8 cellular contexts compared by ENCODE assay signal in genomic region chr21:35528109-35529042, GRCh38.
DNase-seq lines count a peak whose midpoint lies in the region; ATAC-seq, FAIRE-seq and TF ChIP-seq lines count a peak whose summit lies in the region.

No MANE protein-coding gene starts in this region.

- ATAC-seq in GM21447 (IDR thresholded peaks at IDR 0.05; ENCODE audit: unreplicated experiment) (peak; percentile 47), HG02623 (IDR thresholded peaks at IDR 0.05; ENCODE audit: unreplicated experiment) (no peak)

- POLR2A ChIA-PET in AG04450 (lab: Yijun Ruan, JAX) = no interaction called here

- CTCF ChIA-PET in AG04450 (lab: Charles Lee) = no interaction called here

- H3K9me3 ChIP-seq in AG04450 (ENCODE audit: control insufficient read depth, insufficient read depth, low read length) (no peaks in the 10 kb centered on the region), mononuclear cell (ENCODE audit: low read depth, low read length) (no peaks in the 10 kb centered on the region)

- no peaks in the 10 kb centered on the region for H3K27me3 ChIP-seq in AG04450 (ENCODE audit: control insufficient read depth, insufficient read depth, low read length)
- H3K27me3 ChIP-seq in mononuclear cell (ENCODE audit: insufficient read depth, low read length) = no peaks in the 10 kb centered on the region

- peaks cover 51% of the 10 kb centered on the region for H3K4me1 ChIP-seq in mononuclear cell (ENCODE audit: insufficient read depth, low read length)

- FAIRE-seq in HTR-8/SVneo (lab: Jason Lieb, UNC) = no peak

- DNase-seq in AG04450 (ENCODE audit: low read depth, low spot score) (no peak), SKM-1 treated with dmso at 0.1 percent for 144 hours (lab: John Stamatoyannopoulos, UW; ENCODE audit: unreplicated experiment) (peak; percentile 48), amniotic epithelial cell (ENCODE audit: low read depth) (peak; percentile 59), stromal cell of bone marrow (ENCODE audit: low read depth) (peak; percentile 28), HTR-8/SVneo (ENCODE audit: insufficient read length, low spot score) (no peak)

- H3K27ac ChIP-seq in AG04450 (ENCODE audit: low read depth, low read length) = peak overlapping the region; percentile 59

- H3K4me3 ChIP-seq in AG04450 (ENCODE audit: low read depth, low read length) (peak overlapping the region; percentile 52), mononuclear cell (ENCODE audit: low read length) (peak overlapping the region; percentile 43)

- TF ChIP-seq CTCF in AG04450 (IDR thresholded peaks at IDR 0.05; ENCODE audit: low read depth, low read length) = no peak

Comparison
In these comparisons a context has a peak if more than half of its experiments do, and no peak if none do; other contexts are left out.
1. DNase-seq: peak in SKM-1 treated with dmso at 0.1 percent for 144 hours (single experiment), amniotic epithelial cell (single experiment) and stromal cell of bone marrow (single experiment); none in AG04450 (single experiment) and HTR-8/SVneo (single experiment).